ENCODE assay signal across 8 cellular contexts in genomic region chrX:63506320-63506719, GRCh38.
A peak's percentile ranks its signal among the peaks of the same experiment; 100 is the strongest.
DNase-seq lines count a peak whose midpoint lies in the region; ATAC-seq, FAIRE-seq and TF ChIP-seq lines count a peak whose summit lies in the region.
"Had no signal": no experiment of that assay in that cellular context is flagged by ENCODE, and none has a peak within 500 bp of the region (broad histone marks: within the 10 kb centered on the region; RNA-seq: fewer than 3 reads in every experiment).

No MANE protein-coding gene starts in this region.

- H3K27me3 ChIP-seq in K562 (ENCODE audit: control insufficient read depth in 2 of 2, insufficient read depth in 2 of 2, low read length in 2 of 2), result no peaks in the 10 kb centered on the region
- H3K27me3 ChIP-seq: SJCRH30 had no signal

- H3K9me1 ChIP-seq in K562 (ENCODE audit: control insufficient read depth, insufficient read depth, low read length), result no peaks in the 10 kb centered on the region

- no peaks in the 10 kb centered on the region for H3K27me3 Mint-ChIP-seq in nephron (ENCODE audit: low read depth)
- H3K27me3 Mint-ChIP-seq in activated T-cell treated with anti-CD3 and anti-CD28 coated beads, Interleukin-2, amount 50 U/mL, for 24 hours, result peaks cover 6% of the 10 kb centered on the region

- H2AFZ ChIP-seq in K562 (ENCODE audit: low read depth, low read length), result no peak overlapping the region

- H3K4me3 ChIP-seq in K562, result no peak overlapping the region
- H3K4me3 ChIP-seq: SJCRH30 had no signal

- peaks cover 6% of the 10 kb centered on the region for H3K4me1 Mint-ChIP-seq in nephron
- peaks cover 9% of the 10 kb centered on the region for H3K4me1 Mint-ChIP-seq in activated T-cell treated with anti-CD3 and anti-CD28 coated beads, Interleukin-2, amount 50 U/mL, for 24 hours (ENCODE audit: low read depth)

- in situ Hi-C loops in K562 (cut with MboI), result no loop called here

- no peak for FAIRE-seq in K562 (lab: Jason Lieb, UNC)

- no TSS peak for BruUV-seq in K562 (replicated peaks; lab: Mats Ljungman, UMichigan)

- no peak for TF ChIP-seq EP300 in K562 (IDR thresholded peaks at IDR 0.05; ENCODE audit: low read length)

- CTCF ChIA-PET in GM10248 (lab: Yijun Ruan, JAX), result interaction anchor here (1.2 kb wide), 2 partner anchors 8 to 13 kb away, joined by 3 to 4 read pairs; no protein-coding TSS in a partner anchor
- CTCF ChIA-PET in K562 (lab: Yijun Ruan, JAX; ENCODE audit: low intra/inter-chr PET ratio), result no interaction called here

- H3K4me2 ChIP-seq in K562 (ENCODE audit: insufficient read depth, low read length), result no peak overlapping the region

- intact Hi-C loops in K562 (cut with micrococcal nuclease), result loop anchor here (10.0 kb wide), 1 partner anchor 72 kb away; no protein-coding TSS in a partner anchor

- peak; percentile 35 to 69; a peak in 3 of 4 replicates for TF ChIP-seq RAD21 in K562 (CRISPR knock-in tag; conservative IDR thresholded peaks at IDR 0.05 in 1 of 2, IDR thresholded peaks at IDR 0.05 in 1 of 2)

- H3K4me3 Mint-ChIP-seq in nephron, result no peak overlapping the region
- H3K4me3 Mint-ChIP-seq in activated T-cell treated with anti-CD3 and anti-CD28 coated beads, Interleukin-2, amount 50 U/mL, for 24 hours, result no peak overlapping the region

- no peaks in the 10 kb centered on the region for H3K79me2 ChIP-seq in K562 (ENCODE audit: control insufficient read depth, insufficient read depth, low read length)

- no peak overlapping the region for H3K27ac Mint-ChIP-seq in nephron
- H3K27ac Mint-ChIP-seq in activated T-cell treated with anti-CD3 and anti-CD28 coated beads, Interleukin-2, amount 50 U/mL, for 24 hours, result no peak overlapping the region

- TF ChIP-seq POLR2A in K562 (conservative IDR thresholded peaks at IDR 0.05), result no peak

- no peak overlapping the region for H3K27ac ChIP-seq in K562 (ENCODE audit: extremely low read depth, low read depth, low read length)
- H3K27ac ChIP-seq: SJCRH30 had no signal

- no peaks in the 10 kb centered on the region for H4K20me1 ChIP-seq in K562 (replicated peaks; ENCODE audit: control insufficient read depth, insufficient read depth, low read length)

- no peaks in the 10 kb centered on the region for H3K36me3 Mint-ChIP-seq in nephron (ENCODE audit: low read depth)
- H3K36me3 Mint-ChIP-seq in activated T-cell treated with anti-CD3 and anti-CD28 coated beads, Interleukin-2, amount 50 U/mL, for 24 hours (ENCODE audit: low read depth), result peaks cover under 1% of the 10 kb centered on the region

- POLR2A ChIA-PET in GM10248 (lab: Yijun Ruan, JAX), result no interaction called here
- POLR2A ChIA-PET in K562 (lab: Yijun Ruan, JAX), result no interaction called here

- no peaks in the 10 kb centered on the region for H3K9me3 ChIP-seq in K562 (replicated peaks; ENCODE audit: control insufficient read depth, insufficient read depth, low read depth, low read length)
- H3K9me3 ChIP-seq: SJCRH30 had no signal

- no peaks in the 10 kb centered on the region for H3K36me3 ChIP-seq in K562 (ENCODE audit: control insufficient read depth, insufficient read depth, low read length)
- H3K36me3 ChIP-seq: SJCRH30 had no signal

- peak; percentile 74 for ATAC-seq in K562
- no peak for ATAC-seq in GM21367 (IDR thresholded peaks at IDR 0.05; ENCODE audit: unreplicated experiment)
- no peak for ATAC-seq in GM19397 (IDR thresholded peaks at IDR 0.05; ENCODE audit: unreplicated experiment)

- DNase-seq in GM10248 (ENCODE audit: extremely low spot score) (peak; percentile 5), K562 (ENCODE audit: extremely low read depth in 1 of 4, low spot score in 3 of 4) (peak in 2 of 4 experiments; percentile 4 to 44)
- DNase-seq in activated T-cell treated with anti-CD3 and anti-CD28 coated beads, Interleukin-2, amount 50 U/mL, for 24 hours, result no peak

- WGBS in K562 (ENCODE audit: insufficient coverage, low coverage, missing lambda C conversion rate), result 44% methylated on average over 1 of the region's 1 CpG

- no peak overlapping the region for H3K9ac ChIP-seq in K562 (ENCODE audit: insufficient read depth in 1 of 2, low read depth in 2 of 2, low read length in 2 of 2)

- H3K9me3 Mint-ChIP-seq in nephron, result peaks cover 3% of the 10 kb centered on the region
- no peaks in the 10 kb centered on the region for H3K9me3 Mint-ChIP-seq in activated T-cell treated with anti-CD3 and anti-CD28 coated beads, Interleukin-2, amount 50 U/mL, for 24 hours

- peak; percentile 4 for TF ChIP-seq CTCF in GM10248 (IDR thresholded peaks at IDR 0.05; ENCODE audit: control extremely low read depth, extremely low read depth, low read depth, missing control alignments)
- peak; percentile 37; the same call in 1 of the 2 replicates for TF ChIP-seq CTCF in LNCAP (IDR thresholded peaks at IDR 0.05)
- TF ChIP-seq CTCF in K562 (IDR thresholded peaks at IDR 0.05 in 2 of 3, conservative IDR thresholded peaks at IDR 0.05 in 1 of 3; ENCODE audit: insufficient read depth in 2 of 3, low read depth in 1 of 3, low read length in 3 of 3), result peak in 2 of 3 experiments; percentile 43 to 46; a peak in 3 of 6 replicates
- TF ChIP-seq CTCF in nephron (IDR thresholded peaks at IDR 0.05; ENCODE audit: unreplicated experiment in 3 of 3), result peak in 2 of 3 experiments; percentile 30 to 49

- no peaks in the 10 kb centered on the region for H3K4me1 ChIP-seq in K562 (replicated peaks in 1 of 2; ENCODE audit: control insufficient read depth in 2 of 2, insufficient read depth in 2 of 2, low read length in 2 of 2)

TF ChIP-seq in K562, 482 proteins besides CTCF, POLR2A, EP300 and RAD21:
- 0 out of 2 replicates have a peak, but pooled peaks have one; percentile 12 for TF ChIP-seq DEAF1 (CRISPR knock-in tag; IDR thresholded peaks at IDR 0.05)
- TF ChIP-seq, protein P1, sequence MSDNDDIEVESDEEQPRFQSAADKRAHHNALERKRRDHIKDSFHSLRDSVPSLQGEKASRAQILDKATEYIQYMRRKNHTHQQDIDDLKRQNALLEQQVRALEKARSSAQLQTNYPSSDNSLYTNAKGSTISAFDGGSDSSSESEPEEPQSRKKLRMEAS (CRISPR knock-in tag; IDR thresholded peaks at IDR 0.05), result no peak
TF ChIP-seq in K562: peak in this region for 1.
